23 cellular contexts compared by ENCODE assay signal in genomic region chr17:36566081-36566480, GRCh38.
"Had no signal": no experiment of that assay in that cellular context is flagged by ENCODE, and none has a peak within 500 bp of the region (broad histone marks: within the 10 kb centered on the region; RNA-seq: fewer than 3 reads in every experiment).

No MANE protein-coding gene starts in this region.

- DNase-seq: activated CD4-positive, alpha-beta T cell treated with anti-CD3 and anti-CD28 coated beads, Interleukin-2, amount 50 U/mL, for 1 hour; activated CD8-positive, alpha-beta memory T cell treated with anti-CD3 and anti-CD28 coated beads for 24 hours; activated CD8-positive, alpha-beta memory T cell treated with anti-CD3 and anti-CD28 coated beads, Interleukin-2, amount 50 U/mL, for 48 hours; aorta; caudate nucleus; effector memory CD4-positive, alpha-beta T cell; foreskin melanocyte; hippocampal formation; left ventricle myocardium superior; mammary epithelial cell; midbrain; pancreas; right cardiac atrium; stimulated activated CD4-positive, alpha-beta T cell treated with anti-CD3 and anti-CD28 coated beads, Interleukin-4, amount 100 ng/mL, for 24 hours; stimulated activated naive CD8-positive, alpha-beta T cell treated with anti-CD3 and anti-CD28 coated beads, Interleukin-15, amount 100 ng/mL, for 72 hours; T-cell; tibial artery had no signal

- H3K27me3 ChIP-seq: pancreas, tibial artery had no signal

- H3K27me3 Mint-ChIP-seq: brain; stimulated activated naive CD8-positive, alpha-beta T cell treated with anti-CD3 and anti-CD28 coated beads, Interleukin-15, amount 100 ng/mL, for 72 hours; T-cell had no signal

- ATAC-seq: activated CD4-positive, CD25-positive, alpha-beta regulatory T cell treated with anti-CD3 and anti-CD28 coated beads, Interleukin-2, amount 50 U/mL, for 24 hours; left ventricle myocardium superior; pancreas; right cardiac atrium; stimulated activated naive CD8-positive, alpha-beta T cell treated with anti-CD3 and anti-CD28 coated beads, Interleukin-15, amount 100 ng/mL, for 72 hours; T-cell had no signal

- H3K4me3 Mint-ChIP-seq: activated T-helper 1 cell treated with anti-CD3 and anti-CD28 coated beads, Interleukin-12 subunit alpha, Interleukin-12 subunit beta, Interleukin-2, Interleukin-4 antibody, amounts not matched to agents 30 ng/mL and 10 ng/mL and 1 ng/mL, durations not matched to agents 14 hours and 24 hours and 36 hours; brain; nephron; stimulated activated naive CD8-positive, alpha-beta T cell treated with anti-CD3 and anti-CD28 coated beads, Interleukin-15, amount 100 ng/mL, for 72 hours; T-cell; T-helper 2 cell treated with Interferon-gamma antibody and Interleukin-4, amounts not matched to agents 5 μg/mL and 100 μg/mL, for 36 hours had no signal

- H3K4me1 ChIP-seq: pancreas, tibial artery had no signal

- H3K4me3 ChIP-seq: pancreas, tibial artery had no signal

- H3K9me3 Mint-ChIP-seq: activated T-helper 1 cell treated with anti-CD3 and anti-CD28 coated beads, Interleukin-12 subunit alpha, Interleukin-12 subunit beta, Interleukin-2, Interleukin-4 antibody, amounts not matched to agents 30 ng/mL and 10 ng/mL and 1 ng/mL, durations not matched to agents 14 hours and 24 hours and 36 hours; brain; nephron; stimulated activated naive CD8-positive, alpha-beta T cell treated with anti-CD3 and anti-CD28 coated beads, Interleukin-15, amount 100 ng/mL, for 72 hours; T-cell; T-helper 2 cell treated with Interferon-gamma antibody and Interleukin-4, amounts not matched to agents 5 μg/mL and 100 μg/mL, for 36 hours had no signal

- H3K9me3 ChIP-seq: pancreas, tibial artery had no signal

- H3K27ac Mint-ChIP-seq: activated T-helper 1 cell treated with anti-CD3 and anti-CD28 coated beads, Interleukin-12 subunit alpha, Interleukin-12 subunit beta, Interleukin-2, Interleukin-4 antibody, amounts not matched to agents 30 ng/mL and 10 ng/mL and 1 ng/mL, durations not matched to agents 14 hours and 24 hours and 36 hours; brain; T-helper 2 cell treated with Interferon-gamma antibody and Interleukin-4, amounts not matched to agents 5 μg/mL and 100 μg/mL, for 36 hours had no signal

- H3K4me1 Mint-ChIP-seq: brain; nephron; stimulated activated naive CD8-positive, alpha-beta T cell treated with anti-CD3 and anti-CD28 coated beads, Interleukin-15, amount 100 ng/mL, for 72 hours had no signal

- H3K27ac ChIP-seq: pancreas, tibial artery, VCaP had no signal
